Comparison of ENCODE assay signal across 8 cellular contexts in the genomic region with DNA sequence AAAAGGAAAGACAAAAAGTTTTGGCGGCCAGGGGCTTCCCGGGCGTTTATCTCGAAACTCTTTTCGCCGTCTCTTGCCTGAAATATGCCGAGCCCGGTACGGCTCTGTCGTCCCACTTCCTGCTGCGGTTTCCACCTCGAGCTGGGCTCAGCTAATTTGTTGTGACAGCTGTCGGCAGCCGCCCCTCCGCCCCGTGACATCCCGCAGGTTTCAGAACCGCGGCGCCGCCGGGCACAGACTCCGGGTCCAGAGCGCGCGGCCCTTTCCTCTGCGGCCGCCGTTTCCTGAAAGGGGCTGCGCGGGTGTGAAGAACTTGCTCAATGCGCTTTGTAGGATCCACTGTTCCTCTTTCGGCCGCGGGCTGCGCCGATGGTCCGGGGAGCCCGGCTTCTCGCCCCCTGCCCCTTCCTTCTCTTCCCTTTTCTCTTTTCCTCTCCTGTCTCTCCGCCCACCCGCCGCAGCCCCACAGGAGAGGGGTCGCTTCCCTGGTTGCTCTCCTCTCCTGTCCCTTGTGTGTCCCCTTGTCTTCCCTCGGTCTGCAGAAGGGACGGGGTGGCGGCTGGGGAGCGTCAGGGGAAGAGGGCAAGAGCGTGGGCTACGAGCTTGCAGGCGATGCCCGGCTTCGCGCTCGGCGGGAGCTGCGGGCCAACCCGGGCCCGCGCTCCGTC. TPM values are rescaled to one million over a fixed set of nuclear protein-coding genes. Genes with fewer than 3 reads are reported as not detected.
DNase-seq lines count a peak whose midpoint lies in the region; ATAC-seq, FAIRE-seq and TF ChIP-seq lines count a peak whose summit lies in the region.

No MANE protein-coding gene starts in this region.

- TF ChIP-seq CTCF in lower lobe of right lung (IDR thresholded peaks at IDR 0.05), result no peak

- H3K9me3 ChIP-seq in lower lobe of right lung, result no peaks in the 10 kb centered on the region

- H3K27ac ChIP-seq in lower lobe of right lung, result peak overlapping the region; percentile 99

- ATAC-seq in HG02571 (IDR thresholded peaks at IDR 0.05; ENCODE audit: unreplicated experiment) (peak; percentile 53), lower lobe of right lung (peak; percentile 61 to 72)

- H3K4me1 ChIP-seq in lower lobe of right lung, result peaks cover 85% of the 10 kb centered on the region

- DNase-seq in GM12892 (ENCODE audit: insufficient read length) (peak; percentile 77), NAMALWA (ENCODE audit: low spot score) (peak; percentile 86), dedifferentiated amniotic fluid mesenchymal stem cell (ENCODE audit: extremely low spot score) (peak; percentile 51), lower lobe of right lung (peak; percentile 93), Ammon's horn (ENCODE audit: low spot score) (no peak)
- peak; percentile 91 for DNase-seq in activated CD4-positive, alpha-beta T cell treated with anti-CD3 and anti-CD28 coated beads for 48 hours
- DNase-seq in stimulated activated CD8-positive, alpha-beta memory T cell treated with anti-CD3 and anti-CD28 coated beads, Interleukin-12 subunit alpha, Interleukin-12 subunit beta, amount 100 ng/mL, for 24 hours (ENCODE audit: extremely low read depth), result peak; percentile 76

- H3K27me3 ChIP-seq in lower lobe of right lung (ENCODE audit: low read depth), result no peaks in the 10 kb centered on the region

- intact Hi-C loops in lower lobe of right lung (cut with DNase I), result no loop called here

- TF ChIP-seq POLR2A in GM12892 (IDR thresholded peaks at IDR 0.05; ENCODE audit: low read depth, low read length), result peak; percentile 44

- FAIRE-seq in GM12892 (lab: Jason Lieb, UNC), result peak; percentile 69

- peaks cover 9% of the 10 kb centered on the region for H3K36me3 ChIP-seq in lower lobe of right lung

- H3K4me3 ChIP-seq in lower lobe of right lung, result peak overlapping the region; percentile 95

RNA-seq across cellular contexts. Expression of a gene that starts 0.6 kb away (rescaled TPM):
- 32.9 TPM for polyA plus RNA-seq in GM12892 (2012; ENCODE audit: missing spikeins)
- 27.7 TPM for total RNA-seq in lower lobe of right lung

RNA-seq across cellular contexts. Expression of a gene that starts 32.0 kb away (rescaled TPM):
- 1.1 TPM for polyA plus RNA-seq in GM12892 (2012; ENCODE audit: missing spikeins)
- 0.27 TPM for total RNA-seq in lower lobe of right lung
